16 cellular contexts compared by ENCODE assay signal in genomic region chr17:66002807-66003206, GRCh38.
"Had no signal": no experiment of that assay in that cellular context is flagged by ENCODE, and none has a peak within 500 bp of the region (broad histone marks: within the 10 kb centered on the region; RNA-seq: fewer than 3 reads in every experiment).

No MANE protein-coding gene starts in this region.

- H2AFZ ChIP-seq: neural progenitor cell had no signal

- H3K4me2 ChIP-seq: neural progenitor cell had no signal

- H3K9ac ChIP-seq: neural progenitor cell had no signal

- H3K27ac ChIP-seq: epithelial cell of prostate, left lung, neural progenitor cell, ovary, thoracic aorta had no signal

- H3K9me3 ChIP-seq: left lung, ovary, thoracic aorta had no signal

- H3K4me1 ChIP-seq: left lung, neural progenitor cell had no signal

- DNase-seq: activated CD4-positive, alpha-beta memory T cell treated with anti-CD3 and anti-CD28 coated beads, Interleukin-2, amount 10 ng/mL, durations not matched to agents 7 days and 5 days; activated CD4-positive, alpha-beta T cell treated with anti-CD3 and anti-CD28 coated beads for 1 hour; activated gamma-delta T cell; activated T-cell treated with anti-CD3 and anti-CD28 coated beads, Interleukin-2, amount 50 U/mL, for 48 hours; immature natural killer cell; left lung; ovary; retina; stimulated activated CD4-positive, alpha-beta T cell treated with anti-CD3 and anti-CD28 coated beads, Interleukin-4, amount 100 ng/mL, for 4 hours; stimulated activated naive CD8-positive, alpha-beta T cell treated with anti-CD3 and anti-CD28 coated beads, Interleukin-15, amount 100 ng/mL, for 72 hours; T-cell; T1000 had no signal

- ATAC-seq: left lung; stimulated activated naive CD8-positive, alpha-beta T cell treated with anti-CD3 and anti-CD28 coated beads, Interleukin-15, amount 100 ng/mL, for 72 hours; T-cell had no signal

- H3K4me3 ChIP-seq: left lung, neural progenitor cell, ovary, skin epidermis, thoracic aorta had no signal

- H3K27me3 ChIP-seq: left lung, neural progenitor cell, ovary had no signal

- H3K36me3 ChIP-seq: left lung, neural progenitor cell, ovary, thoracic aorta had no signal
